Comparison of ENCODE assay signal across 11 cellular contexts in genomic region chr5:17127743-17128231, GRCh38.
A peak's percentile ranks its signal among the peaks of the same experiment; 100 is the strongest.
DNase-seq lines count a peak whose midpoint lies in the region; FAIRE-seq and TF ChIP-seq lines count a peak whose summit lies in the region.
"Had no signal": no experiment of that assay in that cellular context is flagged by ENCODE, and none has a peak within 500 bp of the region (broad histone marks: within the 10 kb centered on the region; RNA-seq: fewer than 3 reads in every experiment).

No MANE protein-coding gene starts in this region.

- peak overlapping the region in 1 of 2 experiments; percentile 38 for H2BK12ac ChIP-seq in mesenchymal stem cell (ENCODE audit: low read length in 2 of 2)

- H4K8ac ChIP-seq in mesenchymal stem cell (ENCODE audit: low read length), result peak overlapping the region; percentile 9

- H2AFZ ChIP-seq in mesenchymal stem cell (ENCODE audit: low read depth, low read length), result no peak overlapping the region

- H3K79me1 ChIP-seq in mesenchymal stem cell (replicated peaks; ENCODE audit: low read length, poor library complexity, severe bottlenecking), result no peaks in the 10 kb centered on the region

- peak overlapping the region; percentile 4 to 43 for H3K18ac ChIP-seq in mesenchymal stem cell (ENCODE audit: low read depth in 1 of 2, low read length in 2 of 2)

- H2BK5ac ChIP-seq in mesenchymal stem cell (ENCODE audit: low read depth, low read length, poor library complexity, severe bottlenecking), result no peak overlapping the region

- H3K27me3 ChIP-seq in BJ (ENCODE audit: control insufficient read depth, insufficient read depth, low read length) (no peaks in the 10 kb centered on the region), bronchial epithelial cell (ENCODE audit: control insufficient read depth, insufficient read depth, low read length) (no peaks in the 10 kb centered on the region), mesenchymal stem cell (ENCODE audit: control insufficient read depth in 1 of 2, insufficient read depth in 1 of 2, low read length in 2 of 2) (no peaks in the 10 kb centered on the region)

- H2BK120ac ChIP-seq in mesenchymal stem cell (ENCODE audit: low read depth, low read length), result no peak overlapping the region

- TF ChIP-seq CTCF in BJ (IDR thresholded peaks at IDR 0.05; ENCODE audit: insufficient read depth, low read depth, low read length), result no peak
- no peak for TF ChIP-seq CTCF in bronchial epithelial cell (IDR thresholded peaks at IDR 0.05; ENCODE audit: insufficient read depth, low read length, severe bottlenecking)

- no peak overlapping the region for H3K9ac ChIP-seq in mesenchymal stem cell (ENCODE audit: low read length)

- no peaks in the 10 kb centered on the region for H3K9me3 ChIP-seq in mesenchymal stem cell (ENCODE audit: control insufficient read depth, low read length)

- no peak overlapping the region for H3K14ac ChIP-seq in mesenchymal stem cell (ENCODE audit: low read length in 2 of 2)

- no peak for FAIRE-seq in bronchial epithelial cell (lab: Jason Lieb, UNC)

- H3K27ac ChIP-seq in mesenchymal stem cell (ENCODE audit: low read length, poor library complexity, severe bottlenecking), result peak overlapping the region; percentile 83

- no peak overlapping the region for H3K4ac ChIP-seq in mesenchymal stem cell (ENCODE audit: low read depth in 1 of 2, low read length in 2 of 2)

- DNase-seq in BJ (ENCODE audit: low read depth) (peak; percentile 82), NCI-H226 (peak; percentile 74), bronchial epithelial cell (ENCODE audit: low read depth) (peak; percentile 95), mesenchymal stem cell (peak; percentile 87), cardiac septum (ENCODE audit: low spot score) (no peak), DMS 273 treated with DMSO at 0.1 percent for 48 hours (lab: John Stamatoyannopoulos, UW) (no peak), NCI-H524 treated with DMSO at 0.1 percent for 48 hours (lab: John Stamatoyannopoulos, UW) (no peak), NCI-H2107 treated with DMSO at 0.1 percent for 48 hours (lab: John Stamatoyannopoulos, UW; ENCODE audit: unreplicated experiment) (no peak)
- DNase-seq: activated CD8-positive, alpha-beta memory T cell treated with anti-CD3 and anti-CD28 coated beads, Interleukin-2, amount 10 ng/mL, durations not matched to agents 7 days and 5 days; CD4-positive, alpha-beta T cell; NCI-H2107 had no signal

- no peak overlapping the region for H4K91ac ChIP-seq in mesenchymal stem cell (ENCODE audit: low read length)

- intact Hi-C loops in cardiac septum (cut with DNase I), result no loop called here

- H2AK5ac ChIP-seq in mesenchymal stem cell (ENCODE audit: low read length, severe bottlenecking), result peak overlapping the region; percentile 36

- CTCF ChIA-PET in BJ (lab: Yijun Ruan, JAX), result interaction anchor here (0.6 to 1.6 kb wide), 4 partner anchors 42 to 1558 kb away, joined by 3 to 4 read pairs (median 3); no protein-coding TSS in a partner anchor

- H3K4me3 ChIP-seq in BJ (ENCODE audit: low read depth, low read length) (no peak overlapping the region), bronchial epithelial cell (ENCODE audit: low read depth, low read length) (no peak overlapping the region), mesenchymal stem cell (ENCODE audit: insufficient read depth in 1 of 2, low read depth in 1 of 2, low read length in 2 of 2) (no peak overlapping the region)

- no peak overlapping the region for H3K4me2 ChIP-seq in mesenchymal stem cell (ENCODE audit: low read length, poor library complexity, severe bottlenecking)

- H3K4me1 ChIP-seq in mesenchymal stem cell (ENCODE audit: control insufficient read depth, insufficient read depth, low read depth, low read length), result peaks cover 13% of the 10 kb centered on the region

- WGBS in mesenchymal stem cell, result 22% methylated on average over 3 of the region's 8 CpGs

- H3K36me3 ChIP-seq in BJ (ENCODE audit: control insufficient read depth, insufficient read depth, low read length) (no peaks in the 10 kb centered on the region), bronchial epithelial cell (ENCODE audit: control insufficient read depth, insufficient read depth, low read length) (no peaks in the 10 kb centered on the region), mesenchymal stem cell (ENCODE audit: control insufficient read depth in 1 of 2, insufficient read depth in 2 of 2, low read depth in 1 of 2, low read length in 2 of 2) (no peaks in the 10 kb centered on the region)

- POLR2A ChIA-PET in BJ (lab: Charles Lee), result no interaction called here

- no peak overlapping the region for H3K23ac ChIP-seq in mesenchymal stem cell (ENCODE audit: low read length in 2 of 2)

- H2BK15ac ChIP-seq in mesenchymal stem cell (ENCODE audit: low read depth, poor library complexity, severe bottlenecking), result no peak overlapping the region

Comparison
In these comparisons a context has a peak if more than half of its experiments do, and no peak if none do; other contexts are left out.
1. DNase-seq: peak in BJ (single experiment), NCI-H226 (single experiment), bronchial epithelial cell (single experiment) and mesenchymal stem cell (single experiment); none in cardiac septum (single experiment), DMS 273 treated with DMSO at 0.1 percent for 48 hours (single experiment), NCI-H524 treated with DMSO at 0.1 percent for 48 hours (single experiment) and NCI-H2107 treated with DMSO at 0.1 percent for 48 hours (single experiment).